ENCODE assay signal across 12 cellular contexts in genomic region chr2:32711219-32711618, GRCh38.
DNase-seq lines count a peak whose midpoint lies in the region; ATAC-seq and TF ChIP-seq lines count a peak whose summit lies in the region.
"Had no signal": no experiment of that assay in that cellular context is flagged by ENCODE, and none has a peak within 500 bp of the region (broad histone marks: within the 10 kb centered on the region; RNA-seq: fewer than 3 reads in every experiment).

No MANE protein-coding gene starts in this region.

- H3K36me3 ChIP-seq in heart right ventricle (peaks cover 0 to 7% (median 0%) of the 10 kb centered on the region in 9 donors), brain microvascular endothelial cell (replicated peaks) (no peaks in the 10 kb centered on the region), left ventricle myocardium inferior (peaks cover 3% of the 10 kb centered on the region), thoracic aorta (no peaks in the 10 kb centered on the region), SJCRH30 (no peaks in the 10 kb centered on the region)

- 39 to 53% methylated on average over 4 of the region's 4 CpGs for WGBS in heart right ventricle, 2 donors

- H3K4me3 ChIP-seq in heart right ventricle (no peak overlapping the region), brain microvascular endothelial cell (ENCODE audit: low read depth, low read length) (no peak overlapping the region), left ventricle myocardium inferior (no peak overlapping the region), thoracic aorta (peak overlapping the region; percentile 25), SJCRH30 (no peak overlapping the region)
- H3K4me3 ChIP-seq: testis had no signal

- H3K27me3 ChIP-seq in heart right ventricle (no peaks in the 10 kb centered on the region), brain microvascular endothelial cell (replicated peaks) (no peaks in the 10 kb centered on the region), left ventricle myocardium inferior (ENCODE audit: low read depth) (no peaks in the 10 kb centered on the region), thoracic aorta (replicated peaks; ENCODE audit: insufficient read depth) (no peaks in the 10 kb centered on the region), SJCRH30 (no peaks in the 10 kb centered on the region)
- H3K27me3 ChIP-seq: testis had no signal

- ATAC-seq in heart right ventricle (peak in 6 of 8 donors; percentile 25 to 54 (median 34)), thoracic aorta (ENCODE audit: insufficient number of reproducible peaks, low FRiP score, low read depth) (no peak), HG02623 (IDR thresholded peaks at IDR 0.05; ENCODE audit: unreplicated experiment) (no peak)

- peaks cover 0 to 5% (median 0%) of the 10 kb centered on the region in 11 donors for H3K9me3 ChIP-seq in heart right ventricle
- no peaks in the 10 kb centered on the region for H3K9me3 ChIP-seq in left ventricle myocardium inferior (replicated peaks)
- no peaks in the 10 kb centered on the region for H3K9me3 ChIP-seq in thoracic aorta
- H3K9me3 ChIP-seq in SJCRH30 (replicated peaks) = no peaks in the 10 kb centered on the region
- H3K9me3 ChIP-seq: testis had no signal

- TF ChIP-seq CTCF in heart right ventricle (IDR thresholded peaks at IDR 0.05) (no peak), brain microvascular endothelial cell (IDR thresholded peaks at IDR 0.05; ENCODE audit: low read depth, low read length, missing control alignments) (no peak), left ventricle myocardium inferior (IDR thresholded peaks at IDR 0.05; ENCODE audit: borderline replicate concordance) (no peak), thoracic aorta (IDR thresholded peaks at IDR 0.05) (no peak)

- H3K27ac ChIP-seq in heart right ventricle (peak overlapping the region in 4 of 10 donors; percentile 49 to 77 (median 62)), brain microvascular endothelial cell (no peak overlapping the region), left ventricle myocardium inferior (replicated peaks) (peak overlapping the region; percentile 82), thoracic aorta (peak overlapping the region; percentile 71 to 81), SJCRH30 (no peak overlapping the region)
- H3K27ac ChIP-seq: testis had no signal

- DNase-seq in heart right ventricle (peak in 1 of 2 donors; percentile 22), cardiac septum (ENCODE audit: low spot score) (no peak), brain microvascular endothelial cell (peak; percentile 72), left ventricle myocardium inferior (no peak), thoracic aorta (ENCODE audit: low spot score) (no peak), SJCRH30 (no peak), NCI-H128 (lab: John Stamatoyannopoulos, UW; ENCODE audit: unreplicated experiment) (no peak)
- DNase-seq: activated CD8-positive, alpha-beta memory T cell treated with anti-CD3 and anti-CD28 coated beads, Interleukin-2, amount 50 U/mL, for 4 hours; MV-4-11; NCI-H82; testis had no signal

- intact Hi-C loops in heart right ventricle (cut with DNase I) (no loop called here), cardiac septum (cut with DNase I) (no loop called here), left ventricle myocardium inferior (cut with micrococcal nuclease) (no loop called here)

- in situ Hi-C loops in brain microvascular endothelial cell (cut with HindIII; ENCODE audit: low pct_ligation_motif_present, low sequenced_read_pairs) = no loop called here

- peaks cover 4 to 54% (median 34%) of the 10 kb centered on the region in 9 donors for H3K4me1 ChIP-seq in heart right ventricle
- H3K4me1 ChIP-seq in left ventricle myocardium inferior = peaks cover 55% of the 10 kb centered on the region
- H3K4me1 ChIP-seq in thoracic aorta (ENCODE audit: control insufficient read depth in 1 of 2, low read depth in 2 of 2) = peaks cover 20 to 67% of the 10 kb centered on the region in 2 donors
- no peaks in the 10 kb centered on the region for H3K4me1 ChIP-seq in SJCRH30
- H3K4me1 ChIP-seq: testis had no signal

Comparison
In these comparisons a context has a peak if more than half of its experiments do, and no peak if none do; other contexts are left out.
1. ATAC-seq: peak in heart right ventricle (6 of 8); none in thoracic aorta (single experiment) and HG02623 (single experiment).
2. H3K27ac ChIP-seq: peak in left ventricle myocardium inferior (single experiment) and thoracic aorta (2 of 2); none in brain microvascular endothelial cell (single experiment) and SJCRH30 (single experiment).